ENCODE assay signal across 20 cellular contexts in genomic region chr2:230772189-230772588, GRCh38.
"Had no signal": no experiment of that assay in that cellular context is flagged by ENCODE, and none has a peak within 500 bp of the region (broad histone marks: within the 10 kb centered on the region; RNA-seq: fewer than 3 reads in every experiment).

No MANE protein-coding gene starts in this region.

- H3K27me3 Mint-ChIP-seq: activated CD8-positive, alpha-beta T cell treated with anti-CD3 and anti-CD28 coated beads for 36 hours; brain; stimulated activated naive B cell treated with anti-CD40 and anti-IgM and Interleukin-4, amounts not matched to agents 10 μg/mL and 1 μg/mL and 100 μg/mL, for 72 hours had no signal

- H3K27ac Mint-ChIP-seq: nephron; stimulated activated naive B cell treated with anti-CD40 and anti-IgM and Interleukin-4, amounts not matched to agents 10 μg/mL and 1 μg/mL and 100 μg/mL, for 72 hours had no signal

- H3K27me3 ChIP-seq: tibial artery had no signal

- H3K36me3 ChIP-seq: tibial artery had no signal

- H3K27ac ChIP-seq: coronary artery, tibial artery, VCaP had no signal

- DNase-seq: activated CD4-positive, alpha-beta T cell treated with anti-CD3 and anti-CD28 coated beads for 1 hour; activated CD8-positive, alpha-beta memory T cell treated with anti-CD3 and anti-CD28 coated beads, Interleukin-2, amount 50 U/mL, for 48 hours; activated CD8-positive, alpha-beta T cell treated with anti-CD3 and anti-CD28 coated beads for 36 hours; activated naive CD4-positive, alpha-beta T cell; activated T-cell treated with anti-CD3 and anti-CD28 coated beads, Interleukin-2, amount 50 U/mL, for 72 hours; amygdala; central memory CD4-positive, alpha-beta T cell; foreskin fibroblast; kidney glomerular epithelial cell; left ventricle myocardium superior; mesenchymal stem cell; nucleus accumbens; posterior cingulate gyrus; stimulated activated CD4-positive, alpha-beta T cell treated with anti-CD3 and anti-CD28 coated beads, Interleukin-2, amount 100 ng/mL, for 48 hours; stimulated activated naive B cell treated with anti-CD40 and anti-IgM and Interleukin-4, amounts not matched to agents 10 μg/mL and 1 μg/mL and 100 μg/mL, for 72 hours; tibial artery had no signal

- H3K9me3 ChIP-seq: tibial artery had no signal

- H3K4me3 ChIP-seq: coronary artery, tibial artery had no signal

- H3K4me3 Mint-ChIP-seq: activated CD8-positive, alpha-beta T cell treated with anti-CD3 and anti-CD28 coated beads for 36 hours; brain; nephron; stimulated activated naive B cell treated with anti-CD40 and anti-IgM and Interleukin-4, amounts not matched to agents 10 μg/mL and 1 μg/mL and 100 μg/mL, for 72 hours had no signal

- H3K9me3 Mint-ChIP-seq: activated CD8-positive, alpha-beta T cell treated with anti-CD3 and anti-CD28 coated beads for 36 hours; activated T-cell treated with anti-CD3 and anti-CD28 coated beads, Interleukin-2, amount 50 U/mL, for 72 hours; nephron; stimulated activated naive B cell treated with anti-CD40 and anti-IgM and Interleukin-4, amounts not matched to agents 10 μg/mL and 1 μg/mL and 100 μg/mL, for 72 hours had no signal

- ATAC-seq: left ventricle myocardium superior; stimulated activated naive B cell treated with anti-CD40 and anti-IgM and Interleukin-4, amounts not matched to agents 10 μg/mL and 1 μg/mL and 100 μg/mL, for 72 hours had no signal
